17 cellular contexts compared by ENCODE assay signal in the genomic region with DNA sequence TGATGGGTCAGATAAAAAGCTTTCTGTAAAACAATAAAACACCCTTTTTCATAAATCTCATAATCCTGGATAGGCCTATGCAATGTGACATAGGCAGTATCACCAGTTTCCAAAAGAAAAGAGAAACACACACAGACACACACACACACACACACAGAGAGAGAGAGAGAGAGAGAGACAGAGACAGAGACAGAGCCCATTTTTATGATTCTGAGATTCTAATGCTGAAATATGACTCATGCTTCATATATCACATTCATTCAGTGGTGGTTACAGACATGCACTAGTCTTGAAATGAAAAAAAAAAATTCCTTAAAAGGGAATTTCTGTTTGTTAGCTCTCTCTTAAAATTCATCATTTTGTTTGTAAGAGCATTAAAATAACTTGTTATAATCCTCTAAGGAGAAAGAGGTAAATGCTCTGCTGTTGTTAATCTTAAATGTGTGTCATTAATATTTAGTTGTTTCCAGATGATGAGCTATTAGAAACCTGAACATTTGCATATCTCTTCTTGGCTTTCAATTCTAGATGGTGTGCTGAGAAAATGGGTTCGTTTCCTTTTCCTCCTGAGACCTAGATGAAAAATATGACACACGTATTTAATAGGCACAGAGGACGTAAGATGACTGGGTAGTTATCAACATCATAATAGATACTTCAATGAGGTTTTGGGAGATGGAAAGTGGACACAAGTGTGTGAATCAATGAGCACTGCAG.
A peak's percentile ranks its signal among the peaks of the same experiment; 100 is the strongest.
DNase-seq lines count a peak whose midpoint lies in the region; ATAC-seq, FAIRE-seq and TF ChIP-seq lines count a peak whose summit lies in the region.
"Had no signal": no experiment of that assay in that cellular context is flagged by ENCODE, and none has a peak within 500 bp of the region (broad histone marks: within the 10 kb centered on the region; RNA-seq: fewer than 3 reads in every experiment).

No MANE protein-coding gene starts in this region.

- no peaks in the 10 kb centered on the region for H3K27me3 Mint-ChIP-seq in WTC11 (ENCODE audit: low read depth)

- ATAC-seq in HG02870 (IDR thresholded peaks at IDR 0.05; ENCODE audit: unreplicated experiment): peak; percentile 49
- ATAC-seq in WTC11: no peak
- ATAC-seq in foreskin keratinocyte: peak; percentile 88
- no peak for ATAC-seq in GM19023 (IDR thresholded peaks at IDR 0.05; ENCODE audit: unreplicated experiment)
- ATAC-seq in HG03469 (IDR thresholded peaks at IDR 0.05; ENCODE audit: unreplicated experiment): no peak
- ATAC-seq: K562; stimulated activated effector memory CD8-positive, alpha-beta T cell treated with anti-CD3 and anti-CD28 coated beads, Interleukin-12 subunit alpha, Interleukin-12 subunit beta, amount 100 ng/mL, for 72 hours had no signal

- TF ChIP-seq POLR2A in GM12891 (IDR thresholded peaks at IDR 0.05; ENCODE audit: low read depth, low read length): no peak

- FAIRE-seq in GM12891 (lab: Jason Lieb, UNC): no peak
- FAIRE-seq: K562 had no signal

- peaks cover 19% of the 10 kb centered on the region for H3K4me1 Mint-ChIP-seq in WTC11
- H3K4me1 Mint-ChIP-seq: stimulated activated effector memory CD8-positive, alpha-beta T cell treated with anti-CD3 and anti-CD28 coated beads, Interleukin-12 subunit alpha, Interleukin-12 subunit beta, amount 100 ng/mL, for 72 hours had no signal

- peak overlapping the region; percentile 22; the same call in 1 of the 2 replicates for H3K27ac Mint-ChIP-seq in WTC11
- H3K27ac Mint-ChIP-seq: stimulated activated effector memory CD8-positive, alpha-beta T cell treated with anti-CD3 and anti-CD28 coated beads, Interleukin-12 subunit alpha, Interleukin-12 subunit beta, amount 100 ng/mL, for 72 hours had no signal

- DNase-seq in ELR (ENCODE audit: low read depth): peak; percentile 59
- DNase-seq in WTC11 (ENCODE audit: low spot score): no peak
- peak; percentile 49 to 70 for DNase-seq in foreskin keratinocyte
- DNase-seq in NCI-H82 (lab: John Stamatoyannopoulos, UW): no peak
- DNase-seq in GM12891 (ENCODE audit: insufficient read length, low spot score): no peak
- DNase-seq: activated CD8-positive, alpha-beta memory T cell treated with anti-CD3 and anti-CD28 coated beads, Interleukin-2, amount 50 U/mL, for 48 hours; BE2C; effector CD4-positive, alpha-beta T cell; hypothalamus; NCI-H1930 had no signal

- no peaks in the 10 kb centered on the region for H3K4me1 ChIP-seq in foreskin keratinocyte
- H3K4me1 ChIP-seq: BE2C, parathyroid adenoma had no signal

- H3K36me3 Mint-ChIP-seq in WTC11: no peaks in the 10 kb centered on the region
- H3K36me3 Mint-ChIP-seq: stimulated activated effector memory CD8-positive, alpha-beta T cell treated with anti-CD3 and anti-CD28 coated beads, Interleukin-12 subunit alpha, Interleukin-12 subunit beta, amount 100 ng/mL, for 72 hours had no signal

- H3K4me3 Mint-ChIP-seq in WTC11: no peak overlapping the region
- H3K4me3 Mint-ChIP-seq: stimulated activated effector memory CD8-positive, alpha-beta T cell treated with anti-CD3 and anti-CD28 coated beads, Interleukin-12 subunit alpha, Interleukin-12 subunit beta, amount 100 ng/mL, for 72 hours had no signal

- POLR2A ChIA-PET in WTC11 (lab: Charles Lee): no interaction called here

- no peaks in the 10 kb centered on the region for H3K27me3 ChIP-seq in foreskin keratinocyte
- H3K27me3 ChIP-seq: BE2C had no signal

- H3K9me3 Mint-ChIP-seq in WTC11: no peaks in the 10 kb centered on the region

- no peak for TF ChIP-seq CTCF in WTC11 (IDR thresholded peaks at IDR 0.05)
- TF ChIP-seq CTCF in foreskin keratinocyte (conservative IDR thresholded peaks at IDR 0.05): no peak

- H3K27ac ChIP-seq in foreskin keratinocyte: no peak overlapping the region
- H3K27ac ChIP-seq: parathyroid adenoma, VCaP had no signal

- CTCF ChIA-PET in WTC11 (lab: Charles Lee): no interaction called here

TF ChIP-seq in WTC11, 78 proteins besides CTCF, POLR2A, EP300 and RAD21 (continues in another document):
- no peak for TF ChIP-seq TEAD1 (CRISPR knock-in tag; IDR thresholded peaks at IDR 0.05)
- no peak for TF ChIP-seq FOXP1 (CRISPR knock-in tag; IDR thresholded peaks at IDR 0.05; ENCODE audit: borderline replicate concordance)
- TF ChIP-seq, protein P1, sequence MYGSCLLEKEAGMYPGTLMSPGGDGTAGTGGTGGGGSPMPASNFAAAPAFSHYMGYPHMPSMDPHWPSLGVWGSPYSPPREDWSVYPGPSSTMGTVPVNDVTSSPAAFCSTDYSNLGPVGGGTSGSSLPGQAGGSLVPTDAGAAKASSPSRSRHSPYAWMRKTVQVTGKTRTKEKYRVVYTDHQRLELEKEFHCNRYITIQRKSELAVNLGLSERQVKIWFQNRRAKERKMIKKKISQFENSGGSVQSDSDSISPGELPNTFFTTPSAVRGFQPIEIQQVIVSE (CRISPR knock-in tag; IDR thresholded peaks at IDR 0.05; ENCODE audit: borderline replicate concordance): no peak
- TF ChIP-seq PRRX2 (CRISPR knock-in tag; IDR thresholded peaks at IDR 0.05): no peak
- no peak for TF ChIP-seq ELF4 (CRISPR knock-in tag; IDR thresholded peaks at IDR 0.05; ENCODE audit: low read depth)
- TF ChIP-seq, protein P2, sequence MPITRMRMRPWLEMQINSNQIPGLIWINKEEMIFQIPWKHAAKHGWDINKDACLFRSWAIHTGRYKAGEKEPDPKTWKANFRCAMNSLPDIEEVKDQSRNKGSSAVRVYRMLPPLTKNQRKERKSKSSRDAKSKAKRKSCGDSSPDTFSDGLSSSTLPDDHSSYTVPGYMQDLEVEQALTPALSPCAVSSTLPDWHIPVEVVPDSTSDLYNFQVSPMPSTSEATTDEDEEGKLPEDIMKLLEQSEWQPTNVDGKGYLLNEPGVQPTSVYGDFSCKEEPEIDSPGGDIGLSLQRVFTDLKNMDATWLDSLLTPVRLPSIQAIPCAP (CRISPR knock-in tag; IDR thresholded peaks at IDR 0.05): no peak
- TF ChIP-seq, protein P3, sequence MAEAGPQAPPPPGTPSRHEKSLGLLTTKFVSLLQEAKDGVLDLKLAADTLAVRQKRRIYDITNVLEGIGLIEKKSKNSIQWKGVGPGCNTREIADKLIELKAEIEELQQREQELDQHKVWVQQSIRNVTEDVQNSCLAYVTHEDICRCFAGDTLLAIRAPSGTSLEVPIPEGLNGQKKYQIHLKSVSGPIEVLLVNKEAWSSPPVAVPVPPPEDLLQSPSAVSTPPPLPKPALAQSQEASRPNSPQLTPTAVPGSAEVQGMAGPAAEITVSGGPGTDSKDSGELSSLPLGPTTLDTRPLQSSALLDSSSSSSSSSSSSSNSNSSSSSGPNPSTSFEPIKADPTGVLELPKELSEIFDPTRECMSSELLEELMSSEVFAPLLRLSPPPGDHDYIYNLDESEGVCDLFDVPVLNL (CRISPR knock-in tag; IDR thresholded peaks at IDR 0.05; ENCODE audit: borderline replicate concordance, low read depth): no peak

TF ChIP-seq in GM12891, 5 proteins besides CTCF, POLR2A, EP300 and RAD21:
- TF ChIP-seq TAF1 (IDR thresholded peaks at IDR 0.05; ENCODE audit: low read depth, low read length) (no peak), SPI1 (IDR thresholded peaks at IDR 0.05; ENCODE audit: low read depth, low read length) (no peak), PAX5 (IDR thresholded peaks at IDR 0.05; ENCODE audit: insufficient read depth, low read length, severe bottlenecking) (no peak), POLR2AphosphoS5 (IDR thresholded peaks at IDR 0.05; ENCODE audit: low read depth, low read length) (no peak), POU2F2 (IDR thresholded peaks at IDR 0.05; ENCODE audit: low read depth, low read length) (no peak)

Comparison
In these comparisons a context has a peak if more than half of its experiments do, and no peak if none do; other contexts are left out.
1. DNase-seq: peak in ELR (single experiment) and foreskin keratinocyte (2 of 2); none in WTC11 (single experiment), NCI-H82 (single experiment) and GM12891 (single experiment).
2. ATAC-seq: peak in HG02870 (single experiment) and foreskin keratinocyte (single experiment); none in WTC11 (single experiment), GM19023 (single experiment) and HG03469 (single experiment).